Comparison of ENCODE assay signal across 1 cellular context in genomic region chr5:57695179-57695578, GRCh38.
TF ChIP-seq lines count a peak whose summit lies in the region.

No MANE protein-coding gene starts in this region.

TF ChIP-seq in HepG2, 621 proteins besides CTCF, POLR2A, EP300 and RAD21 (continued from another document and continues in another):
- TF ChIP-seq KLF9 (CRISPR knock-in tag; IDR thresholded peaks at IDR 0.05; ENCODE audit: low read depth): no peak
- no peak for TF ChIP-seq ZNF879 (CRISPR knock-in tag; IDR thresholded peaks at IDR 0.05)
- TF ChIP-seq ZNF713 (CRISPR knock-in tag; IDR thresholded peaks at IDR 0.05): no peak
- TF ChIP-seq MAZ (IDR thresholded peaks at IDR 0.05; ENCODE audit: borderline replicate concordance, low read depth, low read length): no peak
- no peak for TF ChIP-seq MAZ (CRISPR knock-in tag; IDR thresholded peaks at IDR 0.05; ENCODE audit: low read depth)
- no peak for TF ChIP-seq MED13 (CRISPR knock-in tag; IDR thresholded peaks at IDR 0.05)
- TF ChIP-seq, protein P1, sequence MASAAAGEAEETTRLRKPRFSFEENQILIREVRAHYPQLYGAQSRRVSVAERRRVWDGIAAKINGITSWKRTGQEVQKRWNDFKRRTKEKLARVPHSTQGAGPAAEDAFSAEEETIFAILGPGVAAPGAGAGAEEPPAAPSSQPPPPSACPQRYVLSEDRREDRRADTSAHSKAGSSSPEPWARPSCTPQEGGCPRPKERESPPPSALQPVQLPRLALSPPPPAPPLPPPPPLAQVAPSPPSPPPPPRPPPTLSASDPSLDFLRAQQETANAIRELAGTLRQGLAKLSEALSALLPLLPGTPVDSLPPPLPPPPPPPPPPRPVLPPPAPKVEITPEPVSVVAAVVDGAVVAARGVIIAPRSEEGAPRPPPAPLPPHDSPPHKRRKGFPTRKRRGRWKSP (CRISPR knock-in tag; IDR thresholded peaks at IDR 0.05): peak; percentile 23; the same call in 1 of the 2 replicates
- TF ChIP-seq ZFY (CRISPR knock-in tag; IDR thresholded peaks at IDR 0.05): no peak
- no peak for TF ChIP-seq ZNF678 (CRISPR knock-in tag; IDR thresholded peaks at IDR 0.05)
- TF ChIP-seq MXD4 (CRISPR knock-in tag; IDR thresholded peaks at IDR 0.05): no peak
- no peak for TF ChIP-seq ZMAT5 (CRISPR knock-in tag; IDR thresholded peaks at IDR 0.05; ENCODE audit: borderline replicate concordance, low read depth)
- TF ChIP-seq ZKSCAN8 (CRISPR knock-in tag; IDR thresholded peaks at IDR 0.05; ENCODE audit: borderline replicate concordance): 0 out of 2 replicates have a peak, but pooled peaks have one; percentile 18
- TF ChIP-seq SOX5 (CRISPR knock-in tag; IDR thresholded peaks at IDR 0.05; ENCODE audit: borderline replicate concordance): peak; percentile 67; the same call in 1 of the 2 replicates
- TF ChIP-seq, protein P2, sequence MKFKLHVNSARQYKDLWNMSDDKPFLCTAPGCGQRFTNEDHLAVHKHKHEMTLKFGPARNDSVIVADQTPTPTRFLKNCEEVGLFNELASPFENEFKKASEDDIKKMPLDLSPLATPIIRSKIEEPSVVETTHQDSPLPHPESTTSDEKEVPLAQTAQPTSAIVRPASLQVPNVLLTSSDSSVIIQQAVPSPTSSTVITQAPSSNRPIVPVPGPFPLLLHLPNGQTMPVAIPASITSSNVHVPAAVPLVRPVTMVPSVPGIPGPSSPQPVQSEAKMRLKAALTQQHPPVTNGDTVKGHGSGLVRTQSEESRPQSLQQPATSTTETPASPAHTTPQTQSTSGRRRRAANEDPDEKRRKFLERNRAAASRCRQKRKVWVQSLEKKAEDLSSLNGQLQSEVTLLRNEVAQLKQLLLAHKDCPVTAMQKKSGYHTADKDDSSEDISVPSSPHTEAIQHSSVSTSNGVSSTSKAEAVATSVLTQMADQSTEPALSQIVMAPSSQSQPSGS (CRISPR knock-in tag; IDR thresholded peaks at IDR 0.05): peak; percentile 61; the same call in 1 of the 2 replicates
- no peak for TF ChIP-seq ZNF552 (CRISPR knock-in tag; IDR thresholded peaks at IDR 0.05; ENCODE audit: borderline replicate concordance)
- no peak for TF ChIP-seq KDM2A (CRISPR knock-in tag; IDR thresholded peaks at IDR 0.05; ENCODE audit: borderline replicate concordance, low read depth)
- TF ChIP-seq ZNF619 (CRISPR knock-in tag; IDR thresholded peaks at IDR 0.05): no peak
- no peak for TF ChIP-seq CBX1 (IDR thresholded peaks at IDR 0.05; ENCODE audit: low read depth)
- TF ChIP-seq SIX1 (CRISPR knock-in tag; IDR thresholded peaks at IDR 0.05; ENCODE audit: borderline replicate concordance): no peak
- 0 out of 2 replicates have a peak, but pooled peaks have one; percentile 70 for TF ChIP-seq DPF2 (CRISPR knock-in tag; IDR thresholded peaks at IDR 0.05; ENCODE audit: borderline replicate concordance, low read depth)
- no peak for TF ChIP-seq GABPA (IDR thresholded peaks at IDR 0.05; ENCODE audit: low read depth, low read length)
- TF ChIP-seq GABPA (CRISPR knock-in tag; IDR thresholded peaks at IDR 0.05; ENCODE audit: low read depth): no peak
- TF ChIP-seq ZNF782 (CRISPR knock-in tag; IDR thresholded peaks at IDR 0.05; ENCODE audit: borderline replicate concordance): no peak
- TF ChIP-seq SNAPC5 (CRISPR knock-in tag; IDR thresholded peaks at IDR 0.05; ENCODE audit: borderline replicate concordance): no peak
- no peak for TF ChIP-seq ZNF775 (CRISPR knock-in tag; IDR thresholded peaks at IDR 0.05; ENCODE audit: borderline replicate concordance)
- TF ChIP-seq, protein P3, sequence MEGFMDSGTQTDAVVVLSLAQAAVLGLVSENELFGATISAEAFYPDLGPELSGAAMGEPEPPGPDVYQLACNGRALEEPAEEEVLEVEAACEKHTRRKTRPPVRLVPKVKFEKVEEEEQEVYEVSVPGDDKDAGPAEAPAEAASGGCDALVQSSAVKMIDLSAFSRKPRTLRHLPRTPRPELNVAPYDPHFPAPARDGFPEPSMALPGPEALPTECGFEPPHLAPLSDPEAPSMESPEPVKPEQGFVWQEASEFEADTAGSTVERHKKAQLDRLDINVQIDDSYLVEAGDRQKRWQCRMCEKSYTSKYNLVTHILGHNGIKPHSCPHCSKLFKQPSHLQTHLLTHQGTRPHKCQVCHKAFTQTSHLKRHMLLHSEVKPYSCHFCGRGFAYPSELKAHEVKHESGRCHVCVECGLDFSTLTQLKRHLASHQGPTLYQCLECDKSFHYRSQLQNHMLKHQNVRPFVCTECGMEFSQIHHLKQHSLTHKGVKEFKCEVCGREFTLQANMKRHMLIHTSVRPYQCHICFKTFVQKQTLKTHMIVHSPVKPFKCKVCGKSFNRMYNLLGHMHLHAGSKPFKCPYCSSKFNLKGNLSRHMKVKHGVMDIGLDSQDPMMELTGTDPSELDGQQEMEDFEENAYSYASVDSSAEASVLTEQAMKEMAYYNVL (CRISPR knock-in tag; IDR thresholded peaks at IDR 0.05; ENCODE audit: borderline replicate concordance): peak; percentile 62; the same call in 1 of the 2 replicates
- TF ChIP-seq SRSF4 (IDR thresholded peaks at IDR 0.05; ENCODE audit: low read depth, low read length, poor library complexity, severe bottlenecking): no peak
- no peak for TF ChIP-seq ZNF335 (CRISPR knock-in tag; IDR thresholded peaks at IDR 0.05)
- TF ChIP-seq RFXAP (CRISPR knock-in tag; IDR thresholded peaks at IDR 0.05; ENCODE audit: borderline replicate concordance): no peak
- TF ChIP-seq RXRB (CRISPR knock-in tag; IDR thresholded peaks at IDR 0.05; ENCODE audit: borderline replicate concordance): peak; percentile 71; the same call in 1 of the 2 replicates
- peak; percentile 88 for TF ChIP-seq ASH2L (IDR thresholded peaks at IDR 0.05; ENCODE audit: insufficient read length, low read depth, low read length)
- no peak for TF ChIP-seq BATF2 (CRISPR knock-in tag; IDR thresholded peaks at IDR 0.05)
- TF ChIP-seq LBX2 (CRISPR knock-in tag; IDR thresholded peaks at IDR 0.05; ENCODE audit: borderline replicate concordance): no peak
- TF ChIP-seq ZNF567 (CRISPR knock-in tag; IDR thresholded peaks at IDR 0.05; ENCODE audit: borderline replicate concordance): no peak
- TF ChIP-seq IRX3 (CRISPR knock-in tag; IDR thresholded peaks at IDR 0.05; ENCODE audit: borderline replicate concordance, low read depth): no peak
- TF ChIP-seq ZNF432 (CRISPR knock-in tag; IDR thresholded peaks at IDR 0.05; ENCODE audit: borderline replicate concordance): no peak
- TF ChIP-seq GLMP (CRISPR knock-in tag; IDR thresholded peaks at IDR 0.05; ENCODE audit: borderline replicate concordance): no peak
- no peak for TF ChIP-seq JDP2 (CRISPR knock-in tag; IDR thresholded peaks at IDR 0.05; ENCODE audit: borderline replicate concordance)
- TF ChIP-seq ZSCAN30 (CRISPR knock-in tag; IDR thresholded peaks at IDR 0.05): no peak
- TF ChIP-seq ISL2 (CRISPR knock-in tag; IDR thresholded peaks at IDR 0.05): 0 out of 2 replicates have a peak, but pooled peaks have one; percentile 39
- no peak for TF ChIP-seq RBFOX2 (IDR thresholded peaks at IDR 0.05; ENCODE audit: low read depth, low read length)
- TF ChIP-seq ATF6 (CRISPR knock-in tag; conservative IDR thresholded peaks at IDR 0.05): no peak
- no peak for TF ChIP-seq ZNF296 (CRISPR knock-in tag; conservative IDR thresholded peaks at IDR 0.05)
- TF ChIP-seq SMC3 (IDR thresholded peaks at IDR 0.05; ENCODE audit: low read length): no peak
- no peak for TF ChIP-seq HMGXB4 (CRISPR knock-in tag; IDR thresholded peaks at IDR 0.05; ENCODE audit: borderline replicate concordance in 1 of 2, low read depth in 1 of 2)
- no peak for TF ChIP-seq FOXP1 (IDR thresholded peaks at IDR 0.05)
- TF ChIP-seq FOXP1 (CRISPR knock-in tag; IDR thresholded peaks at IDR 0.05): peak; percentile 75
- TF ChIP-seq ZNF501 (CRISPR knock-in tag; IDR thresholded peaks at IDR 0.05): no peak
- TF ChIP-seq ZNF639 (CRISPR knock-in tag; conservative IDR thresholded peaks at IDR 0.05): no peak
- peak; percentile 82; the same call in 1 of the 2 replicates for TF ChIP-seq ZNF644 (CRISPR knock-in tag; IDR thresholded peaks at IDR 0.05; ENCODE audit: low read depth)
- TF ChIP-seq PCBP2 (optimal IDR thresholded peaks at IDR 0.05; ENCODE audit: low read depth, low read length, poor library complexity, severe bottlenecking): no peak
- TF ChIP-seq ZSCAN21 (CRISPR knock-in tag; IDR thresholded peaks at IDR 0.05; ENCODE audit: borderline replicate concordance): no peak
- TF ChIP-seq BCL3 (CRISPR knock-in tag; IDR thresholded peaks at IDR 0.05): no peak
